In the genomic region with DNA sequence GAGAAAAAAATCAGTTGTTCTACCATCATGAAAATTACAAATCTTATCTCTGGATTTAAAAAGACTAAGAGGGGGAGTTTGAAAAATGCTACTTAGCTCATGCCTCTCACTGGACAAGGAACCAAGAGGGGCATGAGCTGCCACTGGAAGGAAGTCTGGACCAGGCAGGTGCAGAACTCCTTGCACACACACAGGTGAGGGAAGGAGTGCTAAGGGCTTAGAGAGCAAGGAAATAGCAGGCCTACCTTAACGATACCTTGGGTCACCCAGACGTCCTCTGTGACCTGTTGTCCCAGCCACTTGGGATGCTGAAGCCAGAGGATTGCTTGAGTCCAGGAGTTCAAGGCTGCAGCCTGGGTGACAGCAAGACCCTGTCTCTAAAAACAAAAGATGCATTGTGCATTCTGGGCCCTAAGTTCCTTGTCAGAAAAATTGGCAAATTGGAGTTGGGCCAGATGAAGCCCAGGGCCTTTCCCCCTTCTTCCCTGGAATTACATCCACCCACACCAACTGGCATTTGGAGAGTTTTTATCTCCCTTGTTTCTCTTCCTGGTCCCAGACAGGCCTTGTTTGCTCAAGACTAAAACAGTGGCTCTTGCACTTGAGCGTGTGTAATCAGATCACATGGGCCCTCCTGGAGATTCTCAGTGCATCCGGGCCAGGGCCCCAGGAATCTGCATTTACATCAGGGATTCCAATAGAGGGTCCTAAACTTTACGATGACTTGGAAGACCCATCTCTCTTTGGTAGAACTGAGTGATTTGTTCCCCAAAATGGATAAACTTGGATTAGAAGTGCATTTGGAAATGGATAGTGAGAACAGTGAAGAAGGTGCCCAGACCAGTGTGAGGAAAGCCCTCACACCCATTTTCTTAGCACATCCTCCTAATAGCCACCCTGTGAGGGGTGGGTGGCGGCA, we compare ENCODE assay signal across 8 cellular contexts. TPM values are rescaled to one million over a fixed set of nuclear protein-coding genes. Genes with fewer than 3 reads are reported as not detected.
A peak's percentile ranks its signal among the peaks of the same experiment; 100 is the strongest.
DNase-seq lines count a peak whose midpoint lies in the region; ATAC-seq and TF ChIP-seq lines count a peak whose summit lies in the region.

No MANE protein-coding gene starts in this region.

- TF ChIP-seq RAD21 in HCT116 (IDR thresholded peaks at IDR 0.05; ENCODE audit: low read depth): no peak

- H3K27ac ChIP-seq in HCT116 (ENCODE audit: low read depth, low read length) (peak overlapping the region; percentile 90), hepatocyte (peak overlapping the region; percentile 91)

- H2AFZ ChIP-seq in HCT116 (ENCODE audit: low read depth, low read length, poor library complexity, severe bottlenecking) (no peak overlapping the region), hepatocyte (no peak overlapping the region)

- RAD21 ChIA-PET in HCT116 (lab: Charles Lee; ENCODE audit: low non-redundant PET in 1 of 2, low total read pairs in 2 of 2, uncharacterized antibody in 2 of 2, unreplicated experiment in 2 of 2): interaction anchor here in 1 of 2 experiments (1.2 kb wide), 1 partner anchor 46 kb away, joined by 3 read pairs; no protein-coding TSS in a partner anchor

- H3K27me3 ChIP-seq in BJ (ENCODE audit: control insufficient read depth, insufficient read depth, low read length) (no peaks in the 10 kb centered on the region), HCT116 (ENCODE audit: insufficient read depth, low read length) (no peaks in the 10 kb centered on the region), hepatocyte (no peaks in the 10 kb centered on the region)

- H3K27me3 Mint-ChIP-seq in activated T-cell treated with anti-CD3 and anti-CD28 coated beads, Interleukin-2, amount 50 U/mL, for 72 hours (ENCODE audit: low read depth): no peaks in the 10 kb centered on the region

- peak; percentile 93 for TF ChIP-seq POLR2A in HCT116 (IDR thresholded peaks at IDR 0.05; ENCODE audit: borderline replicate concordance, extremely low read depth, insufficient read depth, insufficient read length)

- peaks cover 55% of the 10 kb centered on the region for H3K4me1 Mint-ChIP-seq in activated T-cell treated with anti-CD3 and anti-CD28 coated beads, Interleukin-2, amount 50 U/mL, for 72 hours (ENCODE audit: low read depth)

- POLR2A ChIA-PET in BJ (lab: Charles Lee): interaction anchor here (0.5 kb wide), 1 partner anchor 50 kb away, joined by 4 read pairs; no protein-coding TSS in a partner anchor
- POLR2A ChIA-PET in HCT116 (lab: Charles Lee): interaction anchor here (0.9 to 13.5 kb wide), 16 partner anchors 13 to 151 kb away, joined by 3 to 371 read pairs (median 8); a partner anchor contains a TSS

- H3K9me2 ChIP-seq in HCT116 (ENCODE audit: insufficient read depth): no peaks in the 10 kb centered on the region
- H3K9me2 ChIP-seq in hepatocyte (replicated peaks; ENCODE audit: insufficient read depth): no peaks in the 10 kb centered on the region

- ATAC-seq in HCT116 (no peak), GM18858 (IDR thresholded peaks at IDR 0.05; ENCODE audit: unreplicated experiment) (no peak), GM18502 (IDR thresholded peaks at IDR 0.05; ENCODE audit: poor library complexity, unreplicated experiment) (no peak), GM18519 (IDR thresholded peaks at IDR 0.05; ENCODE audit: low FRiP score, unreplicated experiment) (no peak)
- ATAC-seq in activated T-cell treated with anti-CD3 and anti-CD28 coated beads, Interleukin-2, amount 50 U/mL, for 72 hours (replicated peaks in 1 of 2): no peak
- no peak for ATAC-seq in stimulated activated naive CD8-positive, alpha-beta T cell treated with anti-CD3 and anti-CD28 coated beads, Interleukin-15, Interleukin-2, amounts not matched to agents 100 U/mL and 50 U/mL, for 24 hours

- H3K36me3 ChIP-seq in BJ (ENCODE audit: control insufficient read depth, insufficient read depth, low read length) (peaks cover 16% of the 10 kb centered on the region), HCT116 (ENCODE audit: control insufficient read depth in 1 of 2, insufficient read depth in 2 of 2, low read length in 2 of 2) (peaks cover 8 to 13% of the 10 kb centered on the region in 2 experiments; a peak in 2 of 4 replicates), hepatocyte (replicated peaks; ENCODE audit: insufficient read depth, low read depth) (peaks cover 3% of the 10 kb centered on the region)

- BruUV-seq in HCT116 (replicated peaks; lab: Mats Ljungman, UMichigan): no TSS peak

- peaks cover 39 to 68% of the 10 kb centered on the region in 2 experiments for H3K4me1 ChIP-seq in HCT116 (ENCODE audit: control insufficient read depth in 1 of 2, insufficient read depth in 2 of 2, low read length in 2 of 2)
- H3K4me1 ChIP-seq in hepatocyte (ENCODE audit: insufficient read depth): peaks cover 29% of the 10 kb centered on the region

- peak overlapping the region; percentile 90; the same call in 1 of the 2 replicates for H3K4me2 ChIP-seq in HCT116 (ENCODE audit: low read length)
- H3K4me2 ChIP-seq in hepatocyte: peak overlapping the region; percentile 92

- CTCF ChIA-PET in BJ (lab: Yijun Ruan, JAX): interaction anchor here (1.6 to 2.7 kb wide), 4 partner anchors 51 to 150 kb away, joined by 3 to 14 read pairs (median 9); no protein-coding TSS in a partner anchor
- CTCF ChIA-PET in HCT116 (lab: Charles Lee): interaction anchor here (1.0 to 3.6 kb wide), 6 partner anchors 12 to 63 kb away, joined by 3 to 17 read pairs (median 4); no protein-coding TSS in a partner anchor

- no peaks in the 10 kb centered on the region for H3K9me3 Mint-ChIP-seq in activated T-cell treated with anti-CD3 and anti-CD28 coated beads, Interleukin-2, amount 50 U/mL, for 72 hours

- H3K27ac Mint-ChIP-seq in activated T-cell treated with anti-CD3 and anti-CD28 coated beads, Interleukin-2, amount 50 U/mL, for 72 hours: peak overlapping the region; percentile 98

- no peak for DNase-seq in BJ (ENCODE audit: low read depth)
- DNase-seq in HCT116 (ENCODE audit: low read depth, low spot score): peak; percentile 84
- DNase-seq in activated T-cell treated with anti-CD3 and anti-CD28 coated beads, Interleukin-2, amount 50 U/mL, for 72 hours: peak in 1 of 2 donors; percentile 42
- DNase-seq in hepatocyte (ENCODE audit: low spot score): peak; percentile 60
- DNase-seq in stimulated activated naive CD8-positive, alpha-beta T cell treated with anti-CD3 and anti-CD28 coated beads, Interleukin-15, Interleukin-2, amounts not matched to agents 100 U/mL and 50 U/mL, for 24 hours: peak; percentile 55

- H3K79me2 ChIP-seq in HCT116 (ENCODE audit: insufficient read depth, low read length) (peaks cover 19% of the 10 kb centered on the region), hepatocyte (peaks cover 24% of the 10 kb centered on the region)

- intact Hi-C loops in HCT116 (cut with micrococcal nuclease): loop anchor here (2.0 kb wide), 3 partner anchors 44 to 60 kb away; no protein-coding TSS in a partner anchor

- H3K4me3 Mint-ChIP-seq in activated T-cell treated with anti-CD3 and anti-CD28 coated beads, Interleukin-2, amount 50 U/mL, for 72 hours: peak overlapping the region; percentile 90 to 96

- TF ChIP-seq CTCF in BJ (IDR thresholded peaks at IDR 0.05; ENCODE audit: insufficient read depth, low read depth, low read length) (no peak), HCT116 (IDR thresholded peaks at IDR 0.05 in 2 of 3, conservative IDR thresholded peaks at IDR 0.05 in 1 of 3; ENCODE audit: borderline replicate concordance in 1 of 3, insufficient read depth in 1 of 3, low read depth in 2 of 3, low read length in 2 of 3) (no peak), hepatocyte (IDR thresholded peaks at IDR 0.05; ENCODE audit: poor library complexity) (no peak)

- 50% methylated on average over 6 of the region's 6 CpGs for WGBS in hepatocyte (ENCODE audit: low lambda C conversion rate, missing lambda C conversion rate)

- H3K4me3 ChIP-seq in BJ (ENCODE audit: low read depth, low read length) (peak overlapping the region; percentile 89), HCT116 (replicated peaks in 1 of 2; ENCODE audit: low read depth in 1 of 2, low read length in 2 of 2) (no peak overlapping the region; a peak in 1 of 4 replicates), hepatocyte (no peak overlapping the region)

- H3K9me3 ChIP-seq in HCT116 (ENCODE audit: control insufficient read depth in 1 of 2, insufficient read depth in 1 of 2, low read depth in 1 of 2, low read length in 2 of 2) (no peaks in the 10 kb centered on the region), hepatocyte (ENCODE audit: low read depth) (no peaks in the 10 kb centered on the region)

- H3K36me3 Mint-ChIP-seq in activated T-cell treated with anti-CD3 and anti-CD28 coated beads, Interleukin-2, amount 50 U/mL, for 72 hours (ENCODE audit: insufficient read depth in 2 of 2): peaks cover 27 to 28% of the 10 kb centered on the region in 2 donors

- H3K9ac ChIP-seq in HCT116 (ENCODE audit: low read length): no peak overlapping the region; the same call in 1 of the 2 replicates

- H4K20me1 ChIP-seq in HCT116 (ENCODE audit: insufficient read depth) (no peaks in the 10 kb centered on the region), hepatocyte (ENCODE audit: insufficient read depth, poor library complexity, severe bottlenecking) (peaks cover 23% of the 10 kb centered on the region)

TF ChIP-seq in HCT116, 20 proteins besides CTCF, POLR2A, EP300 and RAD21 (continues in another document):
- TF ChIP-seq EZH2phosphoT487 (IDR thresholded peaks at IDR 0.05; ENCODE audit: borderline replicate concordance) (no peak), SRF (IDR thresholded peaks at IDR 0.05; ENCODE audit: low read depth) (no peak), POLR2AphosphoS5 (IDR thresholded peaks at IDR 0.05; ENCODE audit: low read depth, low read length) (peak; percentile 100)
- TF ChIP-seq, protein P1, sequence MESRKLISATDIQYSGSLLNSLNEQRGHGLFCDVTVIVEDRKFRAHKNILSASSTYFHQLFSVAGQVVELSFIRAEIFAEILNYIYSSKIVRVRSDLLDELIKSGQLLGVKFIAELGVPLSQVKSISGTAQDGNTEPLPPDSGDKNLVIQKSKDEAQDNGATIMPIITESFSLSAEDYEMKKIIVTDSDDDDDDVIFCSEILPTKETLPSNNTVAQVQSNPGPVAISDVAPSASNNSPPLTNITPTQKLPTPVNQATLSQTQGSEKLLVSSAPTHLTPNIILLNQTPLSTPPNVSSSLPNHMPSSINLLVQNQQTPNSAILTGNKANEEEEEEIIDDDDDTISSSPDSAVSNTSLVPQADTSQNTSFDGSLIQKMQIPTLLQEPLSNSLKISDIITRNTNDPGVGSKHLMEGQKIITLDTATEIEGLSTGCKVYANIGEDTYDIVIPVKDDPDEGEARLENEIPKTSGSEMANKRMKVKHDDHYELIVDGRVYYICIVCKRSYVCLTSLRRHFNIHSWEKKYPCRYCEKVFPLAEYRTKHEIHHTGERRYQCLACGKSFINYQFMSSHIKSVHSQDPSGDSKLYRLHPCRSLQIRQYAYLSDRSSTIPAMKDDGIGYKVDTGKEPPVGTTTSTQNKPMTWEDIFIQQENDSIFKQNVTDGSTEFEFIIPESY (IDR thresholded peaks at IDR 0.05; ENCODE audit: extremely low read depth, insufficient replicate concordance, low read length): peak; percentile 90

RNA-seq across cellular contexts. Expression of a gene that starts 3.0 kb away (rescaled TPM):
- polyA plus RNA-seq in BJ (2011; rRNA removed): 152 and 174 TPM in 2 replicates
- 160 and 201 TPM in 2 replicates for polyA minus RNA-seq in BJ (2011; rRNA and poly(A)+ RNA removed)
- 462 TPM for total RNA-seq in HCT116 (2021; ENCODE audit: unreplicated experiment)
- polyA plus RNA-seq in HCT116 (2012): 1,030 and 1,103 TPM in 2 replicates
- 1,000 to 10,000 TPM; 1,119 to 1,202 TPM for total RNA-seq in activated T-cell treated with anti-CD3 and anti-CD28 coated beads, Interleukin-2, amount 50 U/mL, for 72 hours
- 162 and 165 TPM in 2 replicates for total RNA-seq in hepatocyte
- polyA plus RNA-seq in hepatocyte: 189 and 235 TPM in 2 replicates
